ENCODE assay signal across 1 cellular context in the genomic region with DNA sequence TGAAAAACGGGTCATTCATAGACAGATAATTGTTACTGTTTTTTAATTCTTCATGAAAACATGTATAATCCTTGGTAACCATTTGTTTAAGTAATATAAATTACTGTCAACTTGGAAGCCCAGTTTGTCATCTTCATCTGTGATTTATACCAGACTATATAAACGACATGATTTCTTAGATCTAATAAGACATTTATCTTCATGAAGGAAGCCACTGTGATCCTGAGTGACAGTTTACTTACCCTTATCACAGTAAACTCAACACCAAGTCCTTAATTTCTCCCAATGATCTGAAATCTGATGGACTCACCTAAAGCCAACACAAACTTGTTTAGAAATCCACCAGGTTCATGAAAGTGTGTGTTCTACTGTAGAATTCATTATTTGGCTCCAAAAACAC.
TF ChIP-seq lines count a peak whose summit lies in the region.

No MANE protein-coding gene starts in this region.

TF ChIP-seq in K562, 482 proteins besides CTCF, POLR2A, EP300 and RAD21 (continued from another document):
- TF ChIP-seq, protein P1, sequence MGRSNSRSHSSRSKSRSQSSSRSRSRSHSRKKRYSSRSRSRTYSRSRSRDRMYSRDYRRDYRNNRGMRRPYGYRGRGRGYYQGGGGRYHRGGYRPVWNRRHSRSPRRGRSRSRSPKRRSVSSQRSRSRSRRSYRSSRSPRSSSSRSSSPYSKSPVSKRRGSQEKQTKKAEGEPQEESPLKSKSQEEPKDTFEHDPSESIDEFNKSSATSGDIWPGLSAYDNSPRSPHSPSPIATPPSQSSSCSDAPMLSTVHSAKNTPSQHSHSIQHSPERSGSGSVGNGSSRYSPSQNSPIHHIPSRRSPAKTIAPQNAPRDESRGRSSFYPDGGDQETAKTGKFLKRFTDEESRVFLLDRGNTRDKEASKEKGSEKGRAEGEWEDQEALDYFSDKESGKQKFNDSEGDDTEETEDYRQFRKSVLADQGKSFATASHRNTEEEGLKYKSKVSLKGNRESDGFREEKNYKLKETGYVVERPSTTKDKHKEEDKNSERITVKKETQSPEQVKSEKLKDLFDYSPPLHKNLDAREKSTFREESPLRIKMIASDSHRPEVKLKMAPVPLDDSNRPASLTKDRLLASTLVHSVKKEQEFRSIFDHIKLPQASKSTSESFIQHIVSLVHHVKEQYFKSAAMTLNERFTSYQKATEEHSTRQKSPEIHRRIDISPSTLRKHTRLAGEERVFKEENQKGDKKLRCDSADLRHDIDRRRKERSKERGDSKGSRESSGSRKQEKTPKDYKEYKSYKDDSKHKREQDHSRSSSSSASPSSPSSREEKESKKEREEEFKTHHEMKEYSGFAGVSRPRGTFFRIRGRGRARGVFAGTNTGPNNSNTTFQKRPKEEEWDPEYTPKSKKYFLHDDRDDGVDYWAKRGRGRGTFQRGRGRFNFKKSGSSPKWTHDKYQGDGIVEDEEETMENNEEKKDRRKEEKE (IDR thresholded peaks at IDR 0.05; ENCODE audit: borderline replicate concordance in 1 of 2, control insufficient read depth in 1 of 2, low read depth in 2 of 2, low read length in 1 of 2) = no peak
- TF ChIP-seq, protein P2, sequence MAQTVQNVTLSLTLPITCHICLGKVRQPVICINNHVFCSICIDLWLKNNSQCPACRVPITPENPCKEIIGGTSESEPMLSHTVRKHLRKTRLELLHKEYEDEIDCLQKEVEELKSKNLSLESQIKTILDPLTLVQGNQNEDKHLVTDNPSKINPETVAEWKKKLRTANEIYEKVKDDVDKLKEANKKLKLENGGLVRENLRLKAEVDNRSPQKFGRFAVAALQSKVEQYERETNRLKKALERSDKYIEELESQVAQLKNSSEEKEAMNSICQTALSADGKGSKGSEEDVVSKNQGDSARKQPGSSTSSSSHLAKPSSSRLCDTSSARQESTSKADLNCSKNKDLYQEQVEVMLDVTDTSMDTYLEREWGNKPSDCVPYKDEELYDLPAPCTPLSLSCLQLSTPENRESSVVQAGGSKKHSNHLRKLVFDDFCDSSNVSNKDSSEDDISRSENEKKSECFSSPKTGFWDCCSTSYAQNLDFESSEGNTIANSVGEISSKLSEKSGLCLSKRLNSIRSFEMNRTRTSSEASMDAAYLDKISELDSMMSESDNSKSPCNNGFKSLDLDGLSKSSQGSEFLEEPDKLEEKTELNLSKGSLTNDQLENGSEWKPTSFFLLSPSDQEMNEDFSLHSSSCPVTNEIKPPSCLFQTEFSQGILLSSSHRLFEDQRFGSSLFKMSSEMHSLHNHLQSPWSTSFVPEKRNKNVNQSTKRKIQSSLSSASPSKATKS (CRISPR knock-in tag; IDR thresholded peaks at IDR 0.05) = no peak
- TF ChIP-seq, protein P3, sequence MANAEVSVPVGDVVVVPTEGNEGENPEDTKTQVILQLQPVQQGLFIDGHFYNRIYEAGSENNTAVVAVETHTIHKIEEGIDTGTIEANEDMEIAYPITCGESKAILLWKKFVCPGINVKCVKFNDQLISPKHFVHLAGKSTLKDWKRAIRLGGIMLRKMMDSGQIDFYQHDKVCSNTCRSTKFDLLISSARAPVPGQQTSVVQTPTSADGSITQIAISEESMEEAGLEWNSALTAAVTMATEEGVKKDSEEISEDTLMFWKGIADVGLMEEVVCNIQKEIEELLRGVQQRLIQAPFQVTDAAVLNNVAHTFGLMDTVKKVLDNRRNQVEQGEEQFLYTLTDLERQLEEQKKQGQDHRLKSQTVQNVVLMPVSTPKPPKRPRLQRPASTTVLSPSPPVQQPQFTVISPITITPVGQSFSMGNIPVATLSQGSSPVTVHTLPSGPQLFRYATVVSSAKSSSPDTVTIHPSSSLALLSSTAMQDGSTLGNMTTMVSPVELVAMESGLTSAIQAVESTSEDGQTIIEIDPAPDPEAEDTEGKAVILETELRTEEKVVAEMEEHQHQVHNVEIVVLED (CRISPR knock-in tag; IDR thresholded peaks at IDR 0.05) = no peak
- TF ChIP-seq, protein P4, sequence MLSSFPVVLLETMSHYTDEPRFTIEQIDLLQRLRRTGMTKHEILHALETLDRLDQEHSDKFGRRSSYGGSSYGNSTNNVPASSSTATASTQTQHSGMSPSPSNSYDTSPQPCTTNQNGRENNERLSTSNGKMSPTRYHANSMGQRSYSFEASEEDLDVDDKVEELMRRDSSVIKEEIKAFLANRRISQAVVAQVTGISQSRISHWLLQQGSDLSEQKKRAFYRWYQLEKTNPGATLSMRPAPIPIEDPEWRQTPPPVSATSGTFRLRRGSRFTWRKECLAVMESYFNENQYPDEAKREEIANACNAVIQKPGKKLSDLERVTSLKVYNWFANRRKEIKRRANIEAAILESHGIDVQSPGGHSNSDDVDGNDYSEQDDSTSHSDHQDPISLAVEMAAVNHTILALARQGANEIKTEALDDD (IDR thresholded peaks at IDR 0.05) = no peak
- TF ChIP-seq CBX2 (IDR thresholded peaks at IDR 0.05; ENCODE audit: insufficient read depth, low read length, poor library complexity, severe bottlenecking) = no peak
